Comparison of ENCODE assay signal across 9 cellular contexts in the genomic region with DNA sequence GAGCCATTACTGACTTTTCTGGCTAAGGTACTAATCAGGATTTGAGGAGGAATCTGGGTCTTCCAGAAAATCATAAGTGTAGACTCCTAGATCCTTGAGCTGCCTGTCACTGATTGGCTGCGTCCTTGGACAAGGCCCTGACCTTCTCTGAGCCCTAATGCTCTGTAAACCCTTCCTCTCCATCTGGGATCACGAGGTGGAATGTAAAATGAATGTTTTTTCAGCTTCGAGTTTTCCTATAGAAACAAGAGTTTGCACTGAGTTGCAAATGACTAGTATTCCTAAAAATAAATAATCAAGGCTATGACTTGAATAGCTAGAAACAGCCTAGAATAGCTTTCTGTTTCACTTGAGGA. TPM values are rescaled to one million over a fixed set of nuclear protein-coding genes. Genes with fewer than 3 reads are reported as not detected.
DNase-seq lines count a peak whose midpoint lies in the region; ATAC-seq and TF ChIP-seq lines count a peak whose summit lies in the region.
"Had no signal": no experiment of that assay in that cellular context is flagged by ENCODE, and none has a peak within 500 bp of the region (broad histone marks: within the 10 kb centered on the region; RNA-seq: fewer than 3 reads in every experiment).

No MANE protein-coding gene starts in this region.

- H4K20me1 ChIP-seq in HCT116 (ENCODE audit: insufficient read depth) (no peaks in the 10 kb centered on the region), fibroblast of lung (ENCODE audit: control insufficient read depth, extremely low read depth, insufficient read depth, low read length) (no peaks in the 10 kb centered on the region)

- H3K4me2 ChIP-seq in HCT116 (ENCODE audit: low read length), result peak overlapping the region; percentile 89
- H3K4me2 ChIP-seq in fibroblast of lung (ENCODE audit: extremely low read depth, insufficient read depth, low read length), result peak overlapping the region; percentile 87

- no peak overlapping the region for H3K27ac Mint-ChIP-seq in T-cell

- H3K9me3 ChIP-seq in HCT116 (ENCODE audit: control insufficient read depth in 1 of 2, insufficient read depth in 1 of 2, low read depth in 1 of 2, low read length in 2 of 2) (no peaks in the 10 kb centered on the region), fibroblast of lung (ENCODE audit: control insufficient read depth, insufficient read depth, low read depth, low read length) (no peaks in the 10 kb centered on the region)

- H3K27me3 Mint-ChIP-seq in T-cell, result no peaks in the 10 kb centered on the region

- peak overlapping the region; percentile 77 to 93 (median 81) for H3K4me3 Mint-ChIP-seq in T-cell

- H3K27ac ChIP-seq in HCT116 (ENCODE audit: low read depth, low read length) (no peak overlapping the region), fibroblast of lung (ENCODE audit: insufficient read depth, low read length) (no peak overlapping the region)

- ATAC-seq in HCT116 (no peak), T-cell (replicated peaks in 1 of 4) (no peak), HG02798 (IDR thresholded peaks at IDR 0.05; ENCODE audit: poor library complexity, unreplicated experiment) (no peak), GM21786 (IDR thresholded peaks at IDR 0.05; ENCODE audit: unreplicated experiment) (no peak), HG03159 (IDR thresholded peaks at IDR 0.05; ENCODE audit: unreplicated experiment) (no peak), GM19395 (IDR thresholded peaks at IDR 0.05; ENCODE audit: unreplicated experiment) (no peak)

- intact Hi-C loops in HCT116 (cut with micrococcal nuclease), result no loop called here

- H3K4me1 ChIP-seq in HCT116 (ENCODE audit: control insufficient read depth in 1 of 2, insufficient read depth in 2 of 2, low read length in 2 of 2) (peaks cover 20 to 33% of the 10 kb centered on the region in 2 experiments; a peak in 3 of 4 replicates), fibroblast of lung (ENCODE audit: control insufficient read depth, extremely low read depth, insufficient read depth, low read length) (peaks cover 15% of the 10 kb centered on the region)

- H3K36me3 ChIP-seq in HCT116 (ENCODE audit: control insufficient read depth in 1 of 2, insufficient read depth in 2 of 2, low read length in 2 of 2) (no peaks in the 10 kb centered on the region), fibroblast of lung (ENCODE audit: control insufficient read depth, insufficient read depth, low read length) (no peaks in the 10 kb centered on the region)

- H3K9me2 ChIP-seq in HCT116 (ENCODE audit: insufficient read depth), result no peaks in the 10 kb centered on the region

- H3K9ac ChIP-seq in HCT116 (ENCODE audit: low read length), result peak overlapping the region; percentile 67
- no peak overlapping the region for H3K9ac ChIP-seq in fibroblast of lung (ENCODE audit: insufficient read depth, low read length)

- CTCF ChIA-PET in HCT116 (lab: Charles Lee), result interaction anchor here (1.0 kb wide), 2 partner anchors 9 to 46 kb away, joined by 3 to 6 read pairs; no protein-coding TSS in a partner anchor
- CTCF ChIA-PET in T-cell (lab: Charles Lee), result interaction anchor here (0.6 to 3.0 kb wide), 6 partner anchors 9 to 358 kb away, joined by 3 to 9 read pairs (median 4); no protein-coding TSS in a partner anchor

- no peaks in the 10 kb centered on the region for H3K36me3 Mint-ChIP-seq in T-cell

- no peak for DNase-seq in HCT116 (ENCODE audit: low read depth, low spot score)
- DNase-seq in T-cell, result no peak
- DNase-seq in fibroblast of lung (ENCODE audit: low read depth in 2 of 2), result no peak
- no peak for DNase-seq in skeletal muscle cell (ENCODE audit: low read depth)

- no peaks in the 10 kb centered on the region for H3K27me3 ChIP-seq in HCT116 (ENCODE audit: insufficient read depth, low read length)
- no peaks in the 10 kb centered on the region for H3K27me3 ChIP-seq in fibroblast of lung (ENCODE audit: control insufficient read depth, insufficient read depth, low read length)

- no peak for TF ChIP-seq POLR2A in HCT116 (IDR thresholded peaks at IDR 0.05; ENCODE audit: borderline replicate concordance, extremely low read depth, insufficient read depth, insufficient read length)

- RAD21 ChIA-PET in HCT116 (lab: Charles Lee; ENCODE audit: low non-redundant PET in 1 of 2, low total read pairs in 2 of 2, uncharacterized antibody in 2 of 2, unreplicated experiment in 2 of 2), result interaction anchor here in 1 of 2 experiments (1.6 kb wide), 1 partner anchor 64 kb away, joined by 3 read pairs; the partner anchor contains the start of gene ALG9

- no peak for TF ChIP-seq CTCF in HCT116 (IDR thresholded peaks at IDR 0.05 in 2 of 3, conservative IDR thresholded peaks at IDR 0.05 in 1 of 3; ENCODE audit: borderline replicate concordance in 1 of 3, insufficient read depth in 1 of 3, low read depth in 2 of 3, low read length in 2 of 3)
- TF ChIP-seq CTCF in fibroblast of lung (conservative IDR thresholded peaks at IDR 0.05 in 1 of 2, IDR thresholded peaks at IDR 0.05 in 1 of 2; ENCODE audit: low read depth in 1 of 2, low read length in 2 of 2), result no peak

- peak overlapping the region in 1 of 2 experiments; percentile 67; a peak in 1 of 4 replicates for H3K4me3 ChIP-seq in HCT116 (replicated peaks in 1 of 2; ENCODE audit: low read depth in 1 of 2, low read length in 2 of 2)
- H3K4me3 ChIP-seq in fibroblast of lung (replicated peaks in 1 of 4; ENCODE audit: control extremely low read depth in 1 of 4, insufficient read depth in 1 of 4, low read depth in 3 of 4, low read length in 4 of 4), result peak overlapping the region in 2 of 4 experiments; percentile 65 to 70
- peak overlapping the region; percentile 53 for H3K4me3 ChIP-seq in skeletal muscle cell (ENCODE audit: low read depth, low read length)

- H3K9me3 Mint-ChIP-seq in T-cell, result no peaks in the 10 kb centered on the region

- no TSS peak for BruUV-seq in HCT116 (replicated peaks; lab: Mats Ljungman, UMichigan)

- H3K79me2 ChIP-seq in HCT116 (ENCODE audit: insufficient read depth, low read length) (no peaks in the 10 kb centered on the region), fibroblast of lung (ENCODE audit: control insufficient read depth, insufficient read depth, low read length) (no peaks in the 10 kb centered on the region)

- H2AFZ ChIP-seq in HCT116 (ENCODE audit: low read depth, low read length, poor library complexity, severe bottlenecking) (no peak overlapping the region), fibroblast of lung (ENCODE audit: low read length) (no peak overlapping the region)

- H3K4me1 Mint-ChIP-seq in T-cell, result peaks cover 29 to 41% (median 35%) of the 10 kb centered on the region in 3 donors

- TF ChIP-seq RAD21 in HCT116 (IDR thresholded peaks at IDR 0.05; ENCODE audit: low read depth), result no peak

- POLR2A ChIA-PET in HCT116 (lab: Charles Lee) (interaction anchor here (0.5 kb wide), 1 partner anchor 180 kb away, joined by 5 read pairs; no protein-coding TSS in a partner anchor), T-cell (lab: Charles Lee) (interaction anchor here (0.5 to 1.4 kb wide), 5 partner anchors 9 to 60 kb away, joined by 3 read pairs; no protein-coding TSS in a partner anchor)

TF ChIP-seq in HCT116, 20 proteins besides CTCF, POLR2A, EP300 and RAD21 (continues in another document):
- TF ChIP-seq CEBPB (IDR thresholded peaks at IDR 0.05; ENCODE audit: low read depth), result no peak
- TF ChIP-seq SP1 (IDR thresholded peaks at IDR 0.05; ENCODE audit: low read depth), result no peak
- TF ChIP-seq ATF3 (IDR thresholded peaks at IDR 0.05), result no peak
- TF ChIP-seq ZNF274 (IDR thresholded peaks at IDR 0.05; ENCODE audit: low read depth, low read length), result no peak
- no peak for TF ChIP-seq CBX3 (IDR thresholded peaks at IDR 0.05; ENCODE audit: low read depth)
- TF ChIP-seq EZH2 (IDR thresholded peaks at IDR 0.05), result no peak
- TF ChIP-seq SIN3A (IDR thresholded peaks at IDR 0.05; ENCODE audit: low read depth), result no peak

RNA-seq across cellular contexts. Expression of gene DIXDC1, which starts 1.1 kb away (rescaled TPM):
- total RNA-seq in HCT116 (2021; ENCODE audit: unreplicated experiment) (5.6 TPM), T-cell (1 to 10 TPM; 1.6 to 4.8 (median 3.4) TPM), fibroblast of lung (18.2 and 19.8 TPM in 2 replicates)
- 3.3 and 3.5 TPM in 2 replicates for polyA plus RNA-seq in HCT116 (2012)
- polyA plus RNA-seq in fibroblast of lung, result 8.4 and 14.3 TPM in 2 replicates
- 5.4 and 9.8 TPM in 2 replicates for polyA plus RNA-seq in fibroblast of lung (2012)
- 1.4 and 2.4 TPM in 2 replicates for polyA minus RNA-seq in fibroblast of lung (ENCODE audit: low replicate concordance)

RNA-seq across cellular contexts. Expression of gene C11orf52, which starts 17.3 kb away (rescaled TPM):
- total RNA-seq in HCT116 (2021; ENCODE audit: unreplicated experiment), result 4.6 TPM
- 5.9 and 6.3 TPM in 2 replicates for polyA plus RNA-seq in HCT116 (2012)
- not detected for total RNA-seq in T-cell
- total RNA-seq in fibroblast of lung, result 0.51 and 0.99 TPM in 2 replicates
- polyA plus RNA-seq in fibroblast of lung, result 0.32 and 1.3 TPM in 2 replicates
- 0.39 and 1.4 TPM in 2 replicates for polyA plus RNA-seq in fibroblast of lung (2012)
- not detected in 2 replicates for polyA minus RNA-seq in fibroblast of lung (ENCODE audit: low replicate concordance)
- total RNA-seq: GM12878 had no signal
- polyA plus RNA-seq: GM12878 had no signal

RNA-seq across cellular contexts. Expression of gene HSPB2, which starts 23.5 kb away (rescaled TPM):
- total RNA-seq in HCT116 (2021; ENCODE audit: unreplicated experiment), result not detected
- 0.09 and 0.11 TPM in 2 replicates for polyA plus RNA-seq in HCT116 (2012)
- total RNA-seq in T-cell, result not detected
- total RNA-seq in fibroblast of lung, result 2.1 and 2.8 TPM in 2 replicates
- 0.94 and 2.5 TPM in 2 replicates for polyA plus RNA-seq in fibroblast of lung
- 2.8 and 7.4 TPM in 2 replicates for polyA plus RNA-seq in fibroblast of lung (2012)
- polyA minus RNA-seq in fibroblast of lung (ENCODE audit: low replicate concordance), result 0.27 TPM in 1 of 2 replicates, not detected in the other
- total RNA-seq: GM12878 had no signal
- polyA plus RNA-seq: GM12878 had no signal

RNA-seq across cellular contexts. Expression of gene CRYAB, which starts 24.5 kb away (rescaled TPM):
- not detected for total RNA-seq in HCT116 (2021; ENCODE audit: unreplicated experiment)
- not detected in 2 replicates for polyA plus RNA-seq in HCT116 (2012)
- under 1 TPM in 2 of 5 donors, not detected in 3; 0.38 to 0.49 TPM for total RNA-seq in T-cell
- total RNA-seq in fibroblast of lung, result 28.5 and 51.2 TPM in 2 replicates
- 30.0 and 48.1 TPM in 2 replicates for polyA plus RNA-seq in fibroblast of lung
- 43.8 and 99.4 TPM in 2 replicates for polyA plus RNA-seq in fibroblast of lung (2012)
- 44.5 and 75.1 TPM in 2 replicates for polyA minus RNA-seq in fibroblast of lung (ENCODE audit: low replicate concordance)
- total RNA-seq: GM12878 had no signal

RNA-seq across cellular contexts. Expression of gene CFAP68, which starts 56.7 kb away (rescaled TPM):
- 49.6 TPM for total RNA-seq in HCT116 (2021; ENCODE audit: unreplicated experiment)
- polyA plus RNA-seq in HCT116 (2012), result 55.3 and 70.7 TPM in 2 replicates
- 10 to 100 TPM; 12.0 to 18.6 (median 16.7) TPM for total RNA-seq in T-cell
- total RNA-seq in fibroblast of lung, result 16.9 and 19.3 TPM in 2 replicates
- polyA plus RNA-seq in fibroblast of lung, result 21.1 and 23.0 TPM in 2 replicates
- 23.7 and 28.0 TPM in 2 replicates for polyA plus RNA-seq in fibroblast of lung (2012)
- polyA minus RNA-seq in fibroblast of lung (ENCODE audit: low replicate concordance), result 2.7 TPM in 1 of 2 replicates, not detected in the other
